Comparison of ENCODE assay signal across 14 cellular contexts in genomic region chr11:78319453-78319955, GRCh38.
DNase-seq lines count a peak whose midpoint lies in the region; ATAC-seq and TF ChIP-seq lines count a peak whose summit lies in the region.
"Had no signal": no experiment of that assay in that cellular context is flagged by ENCODE, and none has a peak within 500 bp of the region (broad histone marks: within the 10 kb centered on the region; RNA-seq: fewer than 3 reads in every experiment).

No MANE protein-coding gene starts in this region.

- H3K9me3 ChIP-seq in BE2C: no peaks in the 10 kb centered on the region
- H3K9me3 ChIP-seq: SJSA1 had no signal

- no peak overlapping the region for H3K4me2 ChIP-seq in GM23338

- H3K9me2 ChIP-seq in GM23338 (ENCODE audit: insufficient read depth): no peaks in the 10 kb centered on the region

- no peaks in the 10 kb centered on the region for H3K27me3 Mint-ChIP-seq in activated T-helper 17 cell treated with anti-CD3 and anti-CD28 coated beads, Interleukin-2, amount 50 U/mL, for 72 hours
- peaks cover 8% of the 10 kb centered on the region for H3K27me3 Mint-ChIP-seq in GM23338 (ENCODE audit: insufficient read depth, low read depth, poor library complexity)
- H3K27me3 Mint-ChIP-seq: B cell had no signal

- peak overlapping the region; percentile 92 for H3K27ac ChIP-seq in cingulate gyrus (ENCODE audit: low read depth, low read length)
- no peak overlapping the region for H3K27ac ChIP-seq in GM23338 (ENCODE audit: low read depth)
- H3K27ac ChIP-seq: SJSA1 had no signal

- no peaks in the 10 kb centered on the region for H3K4me1 Mint-ChIP-seq in activated T-helper 17 cell treated with anti-CD3 and anti-CD28 coated beads, Interleukin-2, amount 50 U/mL, for 72 hours
- H3K4me1 Mint-ChIP-seq in GM23338: peaks cover 16% of the 10 kb centered on the region

- H3K9me3 Mint-ChIP-seq in activated T-helper 17 cell treated with anti-CD3 and anti-CD28 coated beads, Interleukin-2, amount 50 U/mL, for 72 hours: no peaks in the 10 kb centered on the region
- H3K9me3 Mint-ChIP-seq in GM23338: peaks cover 4% of the 10 kb centered on the region; the same call in 1 of the 3 replicates

- no peak overlapping the region for H3K4me3 Mint-ChIP-seq in activated T-helper 17 cell treated with anti-CD3 and anti-CD28 coated beads, Interleukin-2, amount 50 U/mL, for 72 hours
- no peak overlapping the region for H3K4me3 Mint-ChIP-seq in GM23338
- H3K4me3 Mint-ChIP-seq: B cell had no signal

- no peaks in the 10 kb centered on the region for H3K36me3 Mint-ChIP-seq in activated T-helper 17 cell treated with anti-CD3 and anti-CD28 coated beads, Interleukin-2, amount 50 U/mL, for 72 hours (ENCODE audit: low read depth)
- H3K36me3 Mint-ChIP-seq in GM23338 (ENCODE audit: low read depth): no peaks in the 10 kb centered on the region

- H2AFZ ChIP-seq in GM23338: no peak overlapping the region

- no peaks in the 10 kb centered on the region for H3F3A ChIP-seq in GM23338 (replicated peaks; ENCODE audit: low read depth)

- H3K4me3 ChIP-seq in BE2C (ENCODE audit: low read depth, low read length) (no peak overlapping the region), GM23338 (no peak overlapping the region)
- H3K4me3 ChIP-seq: SJSA1 had no signal

- no peak overlapping the region for H3K27ac Mint-ChIP-seq in activated T-helper 17 cell treated with anti-CD3 and anti-CD28 coated beads, Interleukin-2, amount 50 U/mL, for 72 hours
- H3K27ac Mint-ChIP-seq in GM23338: no peak overlapping the region
- H3K27ac Mint-ChIP-seq: B cell had no signal

- no peaks in the 10 kb centered on the region for H3K27me3 ChIP-seq in BE2C
- no peaks in the 10 kb centered on the region for H3K27me3 ChIP-seq in GM23338 (ENCODE audit: insufficient read depth)
- H3K27me3 ChIP-seq: SJSA1 had no signal

- TF ChIP-seq CTCF in BE2C (IDR thresholded peaks at IDR 0.05; ENCODE audit: low read depth, low read length) (no peak), GM23338 (conservative IDR thresholded peaks at IDR 0.05; ENCODE audit: low read depth in 2 of 2) (no peak)

- H3K36me3 ChIP-seq in BE2C: no peaks in the 10 kb centered on the region
- H3K36me3 ChIP-seq in GM23338 (ENCODE audit: insufficient read depth): no peaks in the 10 kb centered on the region
- H3K36me3 ChIP-seq: SJSA1 had no signal

- H3K4me1 ChIP-seq in BE2C (peaks cover 18% of the 10 kb centered on the region; the same call in 1 of the 2 replicates), GM23338 (ENCODE audit: insufficient read depth) (no peaks in the 10 kb centered on the region)
- H3K4me1 ChIP-seq: SJSA1 had no signal

- DNase-seq in BE2C (peak; percentile 42), LoVo (ENCODE audit: low spot score) (peak; percentile 34), midbrain (lab: John Stamatoyannopoulos, UW) (peak; percentile 28), HuH-7.5 (ENCODE audit: low spot score) (no peak), GM23338 (ENCODE audit: low spot score) (no peak), AG08396 (ENCODE audit: low spot score) (no peak)
- DNase-seq: NCI-H1417; NK-92 treated with Interleukin-12 subunit alpha and Interleukin-12 subunit beta, amount 100 ng/mL, for 24 hours; stimulated activated CD4-positive, alpha-beta T cell treated with anti-CD3 and anti-CD28 coated beads, Interleukin-4, amount 100 ng/mL, for 4 hours; stimulated activated naive CD4-positive, alpha-beta T cell had no signal

- H4K20me1 ChIP-seq in GM23338 (replicated peaks; ENCODE audit: insufficient read depth): no peaks in the 10 kb centered on the region

- H3K79me2 ChIP-seq in GM23338 (replicated peaks; ENCODE audit: insufficient read depth): no peaks in the 10 kb centered on the region

- ATAC-seq in activated T-helper 17 cell treated with anti-CD3 and anti-CD28 coated beads, Interleukin-2, amount 50 U/mL, for 72 hours (replicated peaks): no peak
- no peak for ATAC-seq in GM23338

TF ChIP-seq in GM23338, 12 proteins besides CTCF, POLR2A, EP300 and RAD21 (continues in another document):
- TF ChIP-seq NANOG (IDR thresholded peaks at IDR 0.05; ENCODE audit: borderline replicate concordance) (no peak), ETS1 (IDR thresholded peaks at IDR 0.05) (no peak), ZNF462 (CRISPR knock-in tag; IDR thresholded peaks at IDR 0.05) (no peak), STAT1 (IDR thresholded peaks at IDR 0.05; ENCODE audit: unreplicated experiment) (no peak), JUNB (IDR thresholded peaks at IDR 0.05; ENCODE audit: unreplicated experiment) (no peak)

Comparison
In these comparisons a context has a peak if more than half of its experiments do, and no peak if none do; other contexts are left out.
1. DNase-seq: peak in BE2C (single experiment), LoVo (single experiment) and midbrain (single experiment); none in HuH-7.5 (single experiment), GM23338 (single experiment) and AG08396 (single experiment).